8 cellular contexts compared by ENCODE assay signal in genomic region chr6:33208089-33208967, GRCh38. TPM values are rescaled to one million over a fixed set of nuclear protein-coding genes. Genes with fewer than 3 reads are reported as not detected.
A peak's percentile ranks its signal among the peaks of the same experiment; 100 is the strongest.
DNase-seq lines count a peak whose midpoint lies in the region; ATAC-seq lines count a peak whose summit lies in the region.

TSS of gene RING1 (plus strand) at chr6:33208500. CDS start at chr6:33208823, 323 bp downstream.

- DNase-seq in GM03348 (ENCODE audit: low spot score) (peak; percentile 98), NCI-H510A (lab: John Stamatoyannopoulos, UW) (peak; percentile 67), cortex of kidney (lab: John Stamatoyannopoulos, UW) (peak; percentile 51), left lobe of liver (ENCODE audit: low spot score) (peak; percentile 85)
- DNase-seq in activated CD4-positive, alpha-beta T cell treated with anti-CD3 and anti-CD28 coated beads, Interleukin-2, amount 50 U/mL, for 1 hour = peak; percentile 85
- DNase-seq in stimulated activated CD4-positive, alpha-beta T cell treated with anti-CD3 and anti-CD28 coated beads, Interleukin-1b, Interleukin-23, amount 100 ng/mL, for 48 hours = peak; percentile 83

- ATAC-seq in HG02763 (IDR thresholded peaks at IDR 0.05; ENCODE audit: unreplicated experiment) (peak; percentile 45), left lobe of liver (peak; percentile 73), HG03175 (IDR thresholded peaks at IDR 0.05; ENCODE audit: unreplicated experiment) (no peak)

RNA-seq across cellular contexts. Expression of gene RING1, which starts in this region (rescaled TPM):
- 19.2 TPM for total RNA-seq in left lobe of liver
